Comparison of ENCODE assay signal across 25 cellular contexts in genomic region chr10:128483216-128483615, GRCh38.
"Had no signal": no experiment of that assay in that cellular context is flagged by ENCODE, and none has a peak within 500 bp of the region (broad histone marks: within the 10 kb centered on the region; RNA-seq: fewer than 3 reads in every experiment).

No MANE protein-coding gene starts in this region.

- H3K27me3 ChIP-seq: colonic mucosa, foreskin keratinocyte, hepatocyte, neural progenitor cell, thyroid gland had no signal

- DNase-seq: central memory CD4-positive, alpha-beta T cell; colonic mucosa; dermis blood vessel endothelial cell; effector memory CD4-positive, alpha-beta T cell; foreskin keratinocyte; heart left ventricle; left ventricle myocardium superior; mesendoderm; midbrain; naive thymus-derived CD4-positive, alpha-beta T cell; nucleus accumbens; psoas muscle; right cardiac atrium; stimulated activated CD4-positive, alpha-beta T cell treated with anti-CD3 and anti-CD28 coated beads, Interleukin-15, amount 100 ng/mL, for 24 hours; stimulated activated CD4-positive, alpha-beta T cell treated with anti-CD3 and anti-CD28 coated beads, Interleukin-2, amount 100 ng/mL, for 48 hours; stimulated activated naive B cell treated with anti-CD40 and anti-IgM and Interleukin-4, amounts not matched to agents 10 μg/mL and 1 μg/mL and 100 μg/mL, for 72 hours; stimulated activated naive CD8-positive, alpha-beta T cell treated with anti-CD3 and anti-CD28 coated beads, Interleukin-15, amount 100 ng/mL, for 72 hours; thyroid gland had no signal

- H3K9me3 Mint-ChIP-seq: nephron; stimulated activated naive B cell treated with anti-CD40 and anti-IgM and Interleukin-4, amounts not matched to agents 10 μg/mL and 1 μg/mL and 100 μg/mL, for 72 hours; stimulated activated naive CD8-positive, alpha-beta T cell treated with anti-CD3 and anti-CD28 coated beads, Interleukin-15, amount 100 ng/mL, for 72 hours; type B pancreatic cell had no signal

- H3K27ac ChIP-seq: colonic mucosa, esophagus muscularis mucosa, foreskin keratinocyte, gastroesophageal sphincter, heart left ventricle, hepatocyte, neural progenitor cell, psoas muscle, skin epidermis, thyroid gland had no signal

- H3K4me1 Mint-ChIP-seq: naive thymus-derived CD4-positive, alpha-beta T cell; stimulated activated naive B cell treated with anti-CD40 and anti-IgM and Interleukin-4, amounts not matched to agents 10 μg/mL and 1 μg/mL and 100 μg/mL, for 72 hours; stimulated activated naive CD8-positive, alpha-beta T cell treated with anti-CD3 and anti-CD28 coated beads, Interleukin-15, amount 100 ng/mL, for 72 hours had no signal

- H3K9me3 ChIP-seq: colonic mucosa, esophagus muscularis mucosa, gastroesophageal sphincter, psoas muscle, thyroid gland had no signal

- H3K27me3 Mint-ChIP-seq: stimulated activated naive B cell treated with anti-CD40 and anti-IgM and Interleukin-4, amounts not matched to agents 10 μg/mL and 1 μg/mL and 100 μg/mL, for 72 hours had no signal

- H3K4me3 ChIP-seq: colonic mucosa, esophagus muscularis mucosa, gastroesophageal sphincter, heart left ventricle, hepatocyte, neural progenitor cell, psoas muscle, skin epidermis, thyroid gland had no signal

- H3K27ac Mint-ChIP-seq: naive thymus-derived CD4-positive, alpha-beta T cell; nephron; neural progenitor cell; stimulated activated naive B cell treated with anti-CD40 and anti-IgM and Interleukin-4, amounts not matched to agents 10 μg/mL and 1 μg/mL and 100 μg/mL, for 72 hours; stimulated activated naive CD8-positive, alpha-beta T cell treated with anti-CD3 and anti-CD28 coated beads, Interleukin-15, amount 100 ng/mL, for 72 hours; type B pancreatic cell had no signal

- H3K36me3 ChIP-seq: colonic mucosa, esophagus muscularis mucosa, gastroesophageal sphincter, heart left ventricle, neural progenitor cell, thyroid gland had no signal

- ATAC-seq: foreskin keratinocyte; gastroesophageal sphincter; heart left ventricle; left ventricle myocardium superior; naive thymus-derived CD4-positive, alpha-beta T cell; psoas muscle; right cardiac atrium; stimulated activated naive B cell treated with anti-CD40 and anti-IgM and Interleukin-4, amounts not matched to agents 10 μg/mL and 1 μg/mL and 100 μg/mL, for 72 hours; stimulated activated naive CD8-positive, alpha-beta T cell treated with anti-CD3 and anti-CD28 coated beads, Interleukin-15, amount 100 ng/mL, for 72 hours had no signal

- H3K36me3 Mint-ChIP-seq: naive thymus-derived CD4-positive, alpha-beta T cell; neural progenitor cell; stimulated activated naive B cell treated with anti-CD40 and anti-IgM and Interleukin-4, amounts not matched to agents 10 μg/mL and 1 μg/mL and 100 μg/mL, for 72 hours; type B pancreatic cell had no signal

- H3K4me1 ChIP-seq: colonic mucosa, esophagus muscularis mucosa, foreskin keratinocyte, gastroesophageal sphincter, heart left ventricle, neural progenitor cell, psoas muscle, thyroid gland had no signal

- H3K4me3 Mint-ChIP-seq: naive thymus-derived CD4-positive, alpha-beta T cell; nephron; neural progenitor cell; stimulated activated naive B cell treated with anti-CD40 and anti-IgM and Interleukin-4, amounts not matched to agents 10 μg/mL and 1 μg/mL and 100 μg/mL, for 72 hours; stimulated activated naive CD8-positive, alpha-beta T cell treated with anti-CD3 and anti-CD28 coated beads, Interleukin-15, amount 100 ng/mL, for 72 hours; type B pancreatic cell had no signal
